Comparison of ENCODE assay signal across 9 cellular contexts in genomic region chr5:73218552-73219171, GRCh38. TPM values are rescaled to one million over a fixed set of nuclear protein-coding genes. Genes with fewer than 3 reads are reported as not detected.
A peak's percentile ranks its signal among the peaks of the same experiment; 100 is the strongest.
DNase-seq lines count a peak whose midpoint lies in the region; ATAC-seq and TF ChIP-seq lines count a peak whose summit lies in the region.
"Had no signal": no experiment of that assay in that cellular context is flagged by ENCODE, and none has a peak within 500 bp of the region (broad histone marks: within the 10 kb centered on the region; RNA-seq: fewer than 3 reads in every experiment).

No MANE protein-coding gene starts in this region.

- TF ChIP-seq CTCF in LNCaP clone FGC (IDR thresholded peaks at IDR 0.05; ENCODE audit: control insufficient read depth, extremely low read depth, insufficient read depth): peak; percentile 28
- peak; percentile 64 for TF ChIP-seq CTCF in astrocyte of the cerebellum (IDR thresholded peaks at IDR 0.05; ENCODE audit: low read depth, low read length, missing control alignments)
- TF ChIP-seq CTCF in mesothelial cell of epicardium (IDR thresholded peaks at IDR 0.05; ENCODE audit: unreplicated experiment): peak; percentile 26

- no peak for ATAC-seq in HG03378 (IDR thresholded peaks at IDR 0.05; ENCODE audit: unreplicated experiment)
- ATAC-seq in HG02610 (IDR thresholded peaks at IDR 0.05; ENCODE audit: unreplicated experiment): no peak

- in situ Hi-C loops in astrocyte of the cerebellum (cut with HindIII; ENCODE audit: low sequenced_read_pairs): no loop called here

- H3K4me3 ChIP-seq in LNCaP clone FGC (ENCODE audit: low read depth, low read length) (no peak overlapping the region), astrocyte of the cerebellum (ENCODE audit: low read depth, low read length) (no peak overlapping the region)

- H3K4me3 Mint-ChIP-seq in mesothelial cell of epicardium: no peak overlapping the region
- H3K4me3 Mint-ChIP-seq in activated naive CD8-positive, alpha-beta T cell treated with anti-CD3 and anti-CD28 coated beads for 36 hours: no peak overlapping the region

- DNase-seq in DMS114 treated with DMSO at 0.1 percent for 48 hours (lab: John Stamatoyannopoulos, UW; ENCODE audit: unreplicated experiment) (peak; percentile 61), LNCaP clone FGC (ENCODE audit: low read depth) (no peak), astrocyte of the cerebellum (ENCODE audit: low read depth) (peak; percentile 50), mesothelial cell of epicardium (ENCODE audit: low spot score in 2 of 2, unreplicated experiment in 2 of 2) (no peak), midbrain (lab: John Stamatoyannopoulos, UW) (no peak)
- no peak for DNase-seq in activated naive CD8-positive, alpha-beta T cell treated with anti-CD3 and anti-CD28 coated beads for 36 hours
- DNase-seq: Right ventricle myocardium superior had no signal

- peaks cover 93% of the 10 kb centered on the region for H3K27me3 Mint-ChIP-seq in mesothelial cell of epicardium (ENCODE audit: low read depth)
- peaks cover 99% of the 10 kb centered on the region for H3K27me3 Mint-ChIP-seq in activated naive CD8-positive, alpha-beta T cell treated with anti-CD3 and anti-CD28 coated beads for 36 hours

- H3K4me1 Mint-ChIP-seq in mesothelial cell of epicardium: peaks cover 9% of the 10 kb centered on the region
- peaks cover 8% of the 10 kb centered on the region for H3K4me1 Mint-ChIP-seq in activated naive CD8-positive, alpha-beta T cell treated with anti-CD3 and anti-CD28 coated beads for 36 hours

- H3K36me3 Mint-ChIP-seq in mesothelial cell of epicardium: no peaks in the 10 kb centered on the region
- H3K36me3 Mint-ChIP-seq in activated naive CD8-positive, alpha-beta T cell treated with anti-CD3 and anti-CD28 coated beads for 36 hours: no peaks in the 10 kb centered on the region

- no peak overlapping the region for H3K27ac Mint-ChIP-seq in mesothelial cell of epicardium
- H3K27ac Mint-ChIP-seq in activated naive CD8-positive, alpha-beta T cell treated with anti-CD3 and anti-CD28 coated beads for 36 hours: no peak overlapping the region

- H3K9me3 Mint-ChIP-seq in mesothelial cell of epicardium: no peaks in the 10 kb centered on the region
- H3K9me3 Mint-ChIP-seq in activated naive CD8-positive, alpha-beta T cell treated with anti-CD3 and anti-CD28 coated beads for 36 hours: no peaks in the 10 kb centered on the region

RNA-seq across cellular contexts. Expression of gene TMEM174, which starts 45.7 kb away (rescaled TPM):
- not detected in 3 replicates for total RNA-seq in mesothelial cell of epicardium
- total RNA-seq in activated naive CD8-positive, alpha-beta T cell treated with anti-CD3 and anti-CD28 coated beads for 36 hours: not detected
- total RNA-seq: Right ventricle myocardium superior had no signal

Comparison
In these comparisons a context has a peak if more than half of its experiments do, and no peak if none do; other contexts are left out.
1. DNase-seq: peak in DMS114 treated with DMSO at 0.1 percent for 48 hours (single experiment) and astrocyte of the cerebellum (single experiment); none in LNCaP clone FGC (single experiment), mesothelial cell of epicardium (0 of 2), activated naive CD8-positive, alpha-beta T cell treated with anti-CD3 and anti-CD28 coated beads for 36 hours (single experiment) and midbrain (single experiment).
2. Peak in every context shown above with its lines, with median percentiles within 50 percentile points of each other: CTCF ChIP-seq.